Comparison of ENCODE assay signal across 8 cellular contexts in the genomic region with DNA sequence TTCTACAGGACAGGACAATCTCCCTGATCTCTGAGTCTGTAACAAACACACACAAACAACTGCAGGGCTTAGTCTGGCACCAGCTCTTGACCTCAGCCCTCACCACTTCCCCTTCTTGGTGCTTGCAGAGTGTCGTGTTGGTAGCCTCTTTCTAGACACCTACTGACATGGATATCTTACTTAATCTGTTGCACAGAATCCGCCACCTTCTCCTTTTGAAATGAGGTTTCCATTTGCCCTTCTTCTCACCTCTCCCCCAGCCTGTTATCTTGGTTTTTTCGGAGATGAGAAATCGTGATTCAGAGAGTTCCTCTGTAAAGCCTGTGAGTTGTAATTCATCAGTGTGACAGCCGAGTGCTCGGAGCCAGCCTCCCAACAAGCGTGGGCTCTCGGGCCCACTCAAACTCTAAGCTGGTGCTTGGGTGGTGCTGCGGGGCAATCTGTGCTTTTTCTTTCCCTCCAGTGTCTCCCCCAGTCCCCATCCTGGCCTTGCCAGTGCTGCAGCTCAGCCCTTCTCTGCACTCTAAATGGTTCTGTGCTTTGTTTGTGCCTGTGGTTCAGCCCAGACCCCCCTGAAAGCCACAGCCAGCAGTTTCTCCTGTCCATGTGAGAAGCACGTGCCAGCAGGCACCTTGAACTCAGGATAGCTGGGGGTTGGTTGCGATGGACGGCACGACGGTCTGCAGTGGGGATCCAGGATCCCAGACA. TPM values are rescaled to one million over a fixed set of nuclear protein-coding genes. Genes with fewer than 3 reads are reported as not detected.
DNase-seq lines count a peak whose midpoint lies in the region; ATAC-seq lines count a peak whose summit lies in the region.

No MANE protein-coding gene starts in this region.

- H3K9me3 Mint-ChIP-seq in IgD-negative memory B cell = no peaks in the 10 kb centered on the region
- H3K9me3 Mint-ChIP-seq in activated CD4-positive, alpha-beta T cell treated with anti-CD3 and anti-CD28 coated beads, Interleukin-2, amount 10 ng/mL, durations not matched to agents 7 days and 5 days = peaks cover 3% of the 10 kb centered on the region

- POLR2A ChIA-PET in activated CD4-positive, alpha-beta T cell treated with anti-CD3 and anti-CD28 coated beads, Interleukin-2, amount 10 ng/mL, durations not matched to agents 7 days and 5 days (lab: Charles Lee) = interaction anchor here (0.5 to 1.1 kb wide), 2 partner anchors 13 to 45 kb away, joined by 3 read pairs; no protein-coding TSS in a partner anchor

- ATAC-seq in GM19468 (IDR thresholded peaks at IDR 0.05; ENCODE audit: extremely low read depth, unreplicated experiment) = peak; percentile 74

- CTCF ChIA-PET in activated CD4-positive, alpha-beta T cell treated with anti-CD3 and anti-CD28 coated beads, Interleukin-2, amount 10 ng/mL, durations not matched to agents 7 days and 5 days (lab: Charles Lee) = interaction anchor here (0.9 to 1.8 kb wide), 5 partner anchors 9 to 420 kb away, joined by 3 to 7 read pairs (median 5); a partner anchor contains a TSS

- H3K9ac ChIP-seq in mucosa of stomach (ENCODE audit: low read length) = peak overlapping the region; percentile 33

- DNase-seq in AG08396 (ENCODE audit: low spot score) (peak; percentile 49), dermis blood vessel endothelial cell (peak; percentile 61), NCI-H146 (lab: John Stamatoyannopoulos, UW) (no peak)
- peak; percentile 94 for DNase-seq in activated CD4-positive, alpha-beta T cell treated with anti-CD3 and anti-CD28 coated beads, Interleukin-2, amount 10 ng/mL, durations not matched to agents 7 days and 5 days
- DNase-seq in stimulated activated CD8-positive, alpha-beta memory T cell treated with anti-CD3 and anti-CD28 coated beads, Interleukin-7, amount 100 ng/mL, for 1 hour (ENCODE audit: low read depth in 2 of 2) = peak; percentile 39 to 45

- no peak overlapping the region for H3K4me3 ChIP-seq in mucosa of stomach (ENCODE audit: low read length)

- peak overlapping the region; percentile 28 to 86 (median 72) for H3K4me3 Mint-ChIP-seq in IgD-negative memory B cell
- peak overlapping the region; percentile 72 for H3K4me3 Mint-ChIP-seq in activated CD4-positive, alpha-beta T cell treated with anti-CD3 and anti-CD28 coated beads, Interleukin-2, amount 10 ng/mL, durations not matched to agents 7 days and 5 days

- no peaks in the 10 kb centered on the region for H3K9me3 ChIP-seq in mucosa of stomach (ENCODE audit: control insufficient read depth, low read length)

- H3K4me1 ChIP-seq in mucosa of stomach (ENCODE audit: control insufficient read depth, insufficient read depth, low read length) = peaks cover 35% of the 10 kb centered on the region

- no peaks in the 10 kb centered on the region for H3K36me3 ChIP-seq in mucosa of stomach (ENCODE audit: control insufficient read depth, insufficient read depth, low read length)

- H3K36me3 Mint-ChIP-seq in IgD-negative memory B cell = peaks cover 2% of the 10 kb centered on the region
- peaks cover 21% of the 10 kb centered on the region for H3K36me3 Mint-ChIP-seq in activated CD4-positive, alpha-beta T cell treated with anti-CD3 and anti-CD28 coated beads, Interleukin-2, amount 10 ng/mL, durations not matched to agents 7 days and 5 days (ENCODE audit: low read depth)

- H3K4me1 Mint-ChIP-seq in IgD-negative memory B cell = peaks cover 25 to 37% (median 32%) of the 10 kb centered on the region in 3 donors
- H3K4me1 Mint-ChIP-seq in activated CD4-positive, alpha-beta T cell treated with anti-CD3 and anti-CD28 coated beads, Interleukin-2, amount 10 ng/mL, durations not matched to agents 7 days and 5 days = peaks cover 56% of the 10 kb centered on the region

- peaks cover 5% of the 10 kb centered on the region for H3K27me3 Mint-ChIP-seq in IgD-negative memory B cell
- no peaks in the 10 kb centered on the region for H3K27me3 Mint-ChIP-seq in activated CD4-positive, alpha-beta T cell treated with anti-CD3 and anti-CD28 coated beads, Interleukin-2, amount 10 ng/mL, durations not matched to agents 7 days and 5 days

- H3K27me3 ChIP-seq in mucosa of stomach (ENCODE audit: control insufficient read depth, insufficient read depth, low read length) = no peaks in the 10 kb centered on the region

- H3K27ac Mint-ChIP-seq in IgD-negative memory B cell = peak overlapping the region; percentile 1 to 88 (median 87)
- H3K27ac Mint-ChIP-seq in activated CD4-positive, alpha-beta T cell treated with anti-CD3 and anti-CD28 coated beads, Interleukin-2, amount 10 ng/mL, durations not matched to agents 7 days and 5 days = peak overlapping the region; percentile 99

RNA-seq across cellular contexts. Expression of a gene that starts 28.1 kb away (rescaled TPM):
- polyA plus RNA-seq in IgD-negative memory B cell = 1.1 TPM
- 10 to 100 TPM; 13.6 to 14.8 TPM for total RNA-seq in activated CD4-positive, alpha-beta T cell treated with anti-CD3 and anti-CD28 coated beads, Interleukin-2, amount 10 ng/mL, durations not matched to agents 7 days and 5 days
- total RNA-seq in dermis blood vessel endothelial cell = 19.9 and 26.1 TPM in 2 replicates

RNA-seq across cellular contexts. Expression of a gene that starts 44.3 kb away (rescaled TPM):
- 30.8 TPM for polyA plus RNA-seq in IgD-negative memory B cell
- 10 to 100 TPM; 30.7 to 33.9 TPM for total RNA-seq in activated CD4-positive, alpha-beta T cell treated with anti-CD3 and anti-CD28 coated beads, Interleukin-2, amount 10 ng/mL, durations not matched to agents 7 days and 5 days
- 61.6 and 63.6 TPM in 2 replicates for total RNA-seq in dermis blood vessel endothelial cell

RNA-seq across cellular contexts. Expression of a gene that starts 56.6 kb away (rescaled TPM):
- polyA plus RNA-seq in IgD-negative memory B cell = not detected
- not detected for total RNA-seq in activated CD4-positive, alpha-beta T cell treated with anti-CD3 and anti-CD28 coated beads, Interleukin-2, amount 10 ng/mL, durations not matched to agents 7 days and 5 days
- total RNA-seq in dermis blood vessel endothelial cell = not detected in 2 replicates
